8 cellular contexts compared by ENCODE assay signal in genomic region chr12:26122681-26123481, GRCh38. TPM values are rescaled to one million over a fixed set of nuclear protein-coding genes. Genes with fewer than 3 reads are reported as not detected.
DNase-seq lines count a peak whose midpoint lies in the region; ATAC-seq and TF ChIP-seq lines count a peak whose summit lies in the region.

No MANE protein-coding gene starts in this region.

- in situ Hi-C loops in HAP-1 (cut with MboI; ENCODE audit: low sequenced_read_pairs) = loop anchor here (25.0 kb wide), 1 partner anchor 514 kb away; no protein-coding TSS in a partner anchor

- H3K4me1 ChIP-seq in HAP-1 (peaks cover 9% of the 10 kb centered on the region), OCI-LY3 (ENCODE audit: low read length) (peaks cover 45% of the 10 kb centered on the region), ascending aorta (peaks cover 0 to 32% of the 10 kb centered on the region in 2 donors), right cardiac atrium (ENCODE audit: control insufficient read depth, insufficient read depth, low read length) (peaks cover 2% of the 10 kb centered on the region)

- DNase-seq in DMS153 (lab: John Stamatoyannopoulos, UW) (peak; percentile 14), HAP-1 (ENCODE audit: low spot score in 2 of 2) (peak; percentile 14 to 52), ascending aorta (ENCODE audit: low spot score in 2 of 2) (peak; percentile 27 to 82), right cardiac atrium (peak; percentile 67 to 84 (median 79)), posterior cingulate gyrus (peak; percentile 63 to 95 (median 70)), pons (ENCODE audit: low spot score) (no peak), HPDE6-E6E7 (ENCODE audit: extremely low spot score) (no peak)

- H3K36me3 ChIP-seq in HAP-1 (replicated peaks) (no peaks in the 10 kb centered on the region), OCI-LY3 (replicated peaks; ENCODE audit: low read depth, low read length) (no peaks in the 10 kb centered on the region), ascending aorta (no peaks in the 10 kb centered on the region)

- peak; percentile 2 to 22 for ATAC-seq in right cardiac atrium

- H3K27me3 ChIP-seq in HAP-1 (ENCODE audit: low read depth) (peaks cover 37% of the 10 kb centered on the region), OCI-LY3 (ENCODE audit: low read depth, low read length) (peaks cover 50% of the 10 kb centered on the region), ascending aorta (no peaks in the 10 kb centered on the region), right cardiac atrium (ENCODE audit: control insufficient read depth, insufficient read depth) (no peaks in the 10 kb centered on the region)

- H3K27ac ChIP-seq in OCI-LY3 (ENCODE audit: low read length) (no peak overlapping the region), ascending aorta (peak overlapping the region; percentile 96 to 98), right cardiac atrium (ENCODE audit: low read length) (peak overlapping the region; percentile 59)

- H3K9ac ChIP-seq in OCI-LY3 (ENCODE audit: low read length) = peak overlapping the region; percentile 41

- intact Hi-C loops in ascending aorta (cut with DNase I) = loop anchor here (1.0 to 5.0 kb wide), 4 partner anchors 9 to 709 kb away; partner anchors contain the start of gene ITPR2
- intact Hi-C loops in right cardiac atrium (cut with DNase I) = loop anchor here (5.0 to 10.0 kb wide), 4 partner anchors 72 to 162 kb away; partner anchors contain the start of gene SSPN (in 4 of the 4)
- intact Hi-C loops in posterior cingulate gyrus (cut with DNase I) = loop anchor here (2.0 to 5.0 kb wide), 2 partner anchors 104 to 814 kb away; partner anchors contain the start of genes FGFR1OP2 and INTS13

- no peaks in the 10 kb centered on the region for H3K9me3 ChIP-seq in HAP-1
- no peaks in the 10 kb centered on the region for H3K9me3 ChIP-seq in OCI-LY3 (ENCODE audit: insufficient read depth, low read length)
- H3K9me3 ChIP-seq in ascending aorta = no peaks in the 10 kb centered on the region
- no peaks in the 10 kb centered on the region for H3K9me3 ChIP-seq in right cardiac atrium (ENCODE audit: control insufficient read depth, low read length)

- WGBS in right cardiac atrium = under 1% methylated on average over 69 of the region's 69 CpGs

- H3K4me3 ChIP-seq in HAP-1 = peak overlapping the region; percentile 34
- H3K4me3 ChIP-seq in OCI-LY3 (ENCODE audit: low read length) = peak overlapping the region; percentile 83
- H3K4me3 ChIP-seq in ascending aorta = peak overlapping the region; percentile 77 to 82
- peak overlapping the region; percentile 76 for H3K4me3 ChIP-seq in right cardiac atrium (ENCODE audit: low read length)

- TF ChIP-seq CTCF in OCI-LY3 (IDR thresholded peaks at IDR 0.05; ENCODE audit: low read depth, low read length) (peak; percentile 70), ascending aorta (IDR thresholded peaks at IDR 0.05) (peak; percentile 15 to 38 (median 28))

- no peaks in the 10 kb centered on the region for H4K20me1 ChIP-seq in OCI-LY3 (ENCODE audit: insufficient read depth, low read length)

- no peaks in the 10 kb centered on the region for H3K79me2 ChIP-seq in OCI-LY3 (ENCODE audit: low read length)

- H3K4me2 ChIP-seq in OCI-LY3 (ENCODE audit: low read length) = peak overlapping the region; percentile 99

- H2AFZ ChIP-seq in OCI-LY3 (ENCODE audit: low read depth, low read length) = peak overlapping the region; percentile 70; the same call in 1 of the 2 replicates

RNA-seq across cellular contexts. Expression of gene BHLHE41, which starts 2.0 kb away (rescaled TPM):
- total RNA-seq in ascending aorta (2.9 TPM), right cardiac atrium (10 to 100 TPM; 10.6 to 47.2 (median 31.2) TPM)
- polyA plus RNA-seq in right cardiac atrium = 9.1 TPM

Comparison
In these comparisons a context has a peak if more than half of its experiments do, and no peak if none do; other contexts are left out.
1. DNase-seq: peak in DMS153 (single experiment), HAP-1 (2 of 2), ascending aorta (2 of 2), right cardiac atrium (3 of 3) and posterior cingulate gyrus (10 of 10); none in pons (single experiment) and HPDE6-E6E7 (single experiment).
2. Peak in every context shown above with its lines, with median percentiles within 50 percentile points of each other: H3K4me3 ChIP-seq.